In genomic region chr10:88932029-88932428, GRCh38 we compare ENCODE assay signal across 7 cellular contexts. TPM values are rescaled to one million over a fixed set of nuclear protein-coding genes. Genes with fewer than 3 reads are reported as not detected.
DNase-seq lines count a peak whose midpoint lies in the region; ATAC-seq and TF ChIP-seq lines count a peak whose summit lies in the region.
"Not testable (repeated sequence)": the region's sequence is repeated elsewhere in the genome, so short reads cannot be mapped to it uniquely, and the experiment has no call there.

No MANE protein-coding gene starts in this region.

- not testable (repeated sequence) for H2BK12ac ChIP-seq in neuronal stem cell (ENCODE audit: low read length)

- not testable (repeated sequence) for H3K9me3 Mint-ChIP-seq in activated naive CD8-positive, alpha-beta T cell treated with anti-CD3 and anti-CD28 coated beads, Interleukin-2, amount 50 U/mL, for 24 hours

- not testable (repeated sequence) for H3K9me2 ChIP-seq in GM23248 (ENCODE audit: insufficient read depth); Karpas-422 (replicated peaks; ENCODE audit: insufficient read depth, low read length)

- H3K27ac ChIP-seq in GM23248 = peak overlapping the region; percentile 25; the same call in 1 of the 2 replicates
- H3K27ac ChIP-seq in Karpas-422 (ENCODE audit: low read length) = peak overlapping the region; percentile 65
- H3K27ac ChIP-seq in coronary artery = peak overlapping the region; percentile 68 to 84
- H3K27ac ChIP-seq in heart right ventricle = peak overlapping the region in 7 of 10 donors; percentile 4 to 82 (median 45)
- H3K27ac ChIP-seq in neuronal stem cell (replicated peaks; ENCODE audit: low read length) = not testable (repeated sequence)
- H3K27ac ChIP-seq in stomach smooth muscle (ENCODE audit: low read length) = peak overlapping the region; percentile 74

- H3F3A ChIP-seq in GM23248 (ENCODE audit: insufficient read depth) = peaks cover 29% of the 10 kb centered on the region

- peak overlapping the region; percentile 6 for H3K27ac Mint-ChIP-seq in activated naive CD8-positive, alpha-beta T cell treated with anti-CD3 and anti-CD28 coated beads, Interleukin-2, amount 50 U/mL, for 24 hours

- not testable (repeated sequence) for H2BK120ac ChIP-seq in neuronal stem cell (ENCODE audit: low read depth, low read length)

- H2AK5ac ChIP-seq in neuronal stem cell (ENCODE audit: low read depth, low read length) = not testable (repeated sequence)

- H3K79me1 ChIP-seq in neuronal stem cell (ENCODE audit: low read depth, low read length) = not testable (repeated sequence)

- DNase-seq in GM23248; Karpas-422; activated naive CD8-positive, alpha-beta T cell treated with anti-CD3 and anti-CD28 coated beads, Interleukin-2, amount 50 U/mL, for 24 hours; coronary artery (ENCODE audit: low spot score); heart right ventricle; neuronal stem cell (ENCODE audit: low spot score): not testable (repeated sequence)

- H3K27me3 Mint-ChIP-seq in activated naive CD8-positive, alpha-beta T cell treated with anti-CD3 and anti-CD28 coated beads, Interleukin-2, amount 50 U/mL, for 24 hours = not testable (repeated sequence)

- not testable (repeated sequence) for H4K8ac ChIP-seq in neuronal stem cell (ENCODE audit: low read depth, low read length)

- H2AFZ ChIP-seq in GM23248; Karpas-422 (ENCODE audit: low read length): not testable (repeated sequence)
- H2AFZ ChIP-seq in neuronal stem cell (ENCODE audit: low read length) = peak overlapping the region; percentile 67

- not testable (repeated sequence) for H3K79me2 ChIP-seq in GM23248 (ENCODE audit: insufficient read depth); Karpas-422 (ENCODE audit: low read length)

- not testable (repeated sequence) for H4K91ac ChIP-seq in neuronal stem cell (ENCODE audit: low read depth, low read length, poor library complexity)

- H3K14ac ChIP-seq in neuronal stem cell (ENCODE audit: low read length) = not testable (repeated sequence)

- H3K4me3 ChIP-seq in GM23248; Karpas-422 (ENCODE audit: low read length); coronary artery; heart right ventricle; neuronal stem cell (ENCODE audit: low read length in 2 of 2); stomach smooth muscle (ENCODE audit: low read length in 2 of 2): not testable (repeated sequence)

- H3K9me3 ChIP-seq in GM23248 (ENCODE audit: low read depth); Karpas-422 (ENCODE audit: low read length); heart right ventricle; neuronal stem cell (replicated peaks in 1 of 2; ENCODE audit: control insufficient read depth in 2 of 2, insufficient read depth in 1 of 2, low read depth in 1 of 2, low read length in 2 of 2); stomach smooth muscle (ENCODE audit: control insufficient read depth in 2 of 2, low read length in 2 of 2): not testable (repeated sequence)

- not testable (repeated sequence) for H4K20me1 ChIP-seq in GM23248 (ENCODE audit: insufficient read depth); Karpas-422 (ENCODE audit: insufficient read depth, low read depth, low read length)

- peaks cover 16% of the 10 kb centered on the region for H3K4me1 Mint-ChIP-seq in activated naive CD8-positive, alpha-beta T cell treated with anti-CD3 and anti-CD28 coated beads, Interleukin-2, amount 50 U/mL, for 24 hours

- H2BK5ac ChIP-seq in neuronal stem cell (ENCODE audit: low read length) = not testable (repeated sequence)

- H2BK15ac ChIP-seq in neuronal stem cell (ENCODE audit: low read length) = not testable (repeated sequence)

- not testable (repeated sequence) for H3K36me3 ChIP-seq in GM23248 (ENCODE audit: low read depth); Karpas-422 (ENCODE audit: insufficient read depth, low read length); neuronal stem cell (replicated peaks in 1 of 2; ENCODE audit: control insufficient read depth in 2 of 2, insufficient read depth in 2 of 2, low read length in 2 of 2)
- H3K36me3 ChIP-seq in heart right ventricle (peaks cover 0 to 24% (median under 1%) of the 10 kb centered on the region in 9 donors), stomach smooth muscle (ENCODE audit: control insufficient read depth in 2 of 2, insufficient read depth in 2 of 2, low read length in 2 of 2) (peaks cover 21 to 27% of the 10 kb centered on the region in 2 donors)

- H3K9ac ChIP-seq in GM23248; Karpas-422 (ENCODE audit: low read length); neuronal stem cell (ENCODE audit: low read depth, low read length, poor library complexity); stomach smooth muscle (ENCODE audit: low read length in 2 of 2): not testable (repeated sequence)

- intact Hi-C loops in heart right ventricle (cut with DNase I) = loop anchor here in 8 of 10 donors (1.0 to 10.0 kb wide), 7 partner anchors 45 to 283 kb away; partner anchors contain the start of gene STAMBPL1 (in 2 of the 8)

- H3K4me1 ChIP-seq in GM23248 (ENCODE audit: insufficient read depth) (peaks cover 17% of the 10 kb centered on the region), Karpas-422 (ENCODE audit: low read length) (peaks cover 30% of the 10 kb centered on the region), heart right ventricle (peaks cover 5 to 48% (median 25%) of the 10 kb centered on the region in 9 donors), stomach smooth muscle (ENCODE audit: control insufficient read depth, insufficient read depth, low read length) (peaks cover 11% of the 10 kb centered on the region)
- H3K4me1 ChIP-seq in neuronal stem cell (ENCODE audit: control insufficient read depth in 2 of 2, insufficient read depth in 1 of 2, low read depth in 1 of 2, low read length in 2 of 2) = not testable (repeated sequence)

- not testable (repeated sequence) for H3K27me3 ChIP-seq in GM23248 (replicated peaks; ENCODE audit: insufficient read depth); Karpas-422 (ENCODE audit: low read length); heart right ventricle; neuronal stem cell (ENCODE audit: control insufficient read depth in 3 of 3, insufficient read depth in 3 of 3, low read depth in 1 of 3, low read length in 3 of 3); stomach smooth muscle (ENCODE audit: control insufficient read depth in 1 of 2, insufficient read depth in 2 of 2, low read length in 2 of 2)

- not testable (repeated sequence) for H3K4ac ChIP-seq in neuronal stem cell (ENCODE audit: low read length)

- in situ Hi-C loops in GM23248 (cut with MboI) = loop anchor here (10.0 to 25.0 kb wide), 2 partner anchors 245 to 283 kb away; no protein-coding TSS in a partner anchor

- WGBS in GM23248 (ENCODE audit: low coverage in 1 of 2, low lambda C conversion rate in 2 of 2, missing lambda C conversion rate in 2 of 2), 2 experiments = 97 to 98% methylated on average over 5 of the region's 5 CpGs
- 85 to 94% methylated on average over 5 of the region's 5 CpGs for WGBS in heart right ventricle, 2 donors
- WGBS in neuronal stem cell (ENCODE audit: extremely low coverage in 2 of 2, insufficient read length in 2 of 2, insufficient replicate concordance in 1 of 2), 2 donors = no CpG with 5 or more reads among the region's 5 CpGs

- H3K18ac ChIP-seq in neuronal stem cell (ENCODE audit: low read length) = not testable (repeated sequence)

- TF ChIP-seq CTCF in coronary artery (IDR thresholded peaks at IDR 0.05); heart right ventricle (IDR thresholded peaks at IDR 0.05): not testable (repeated sequence)

- H3K36me3 Mint-ChIP-seq in activated naive CD8-positive, alpha-beta T cell treated with anti-CD3 and anti-CD28 coated beads, Interleukin-2, amount 50 U/mL, for 24 hours (ENCODE audit: low read depth) = peaks cover 10% of the 10 kb centered on the region

- not testable (repeated sequence) for H3K23ac ChIP-seq in neuronal stem cell (ENCODE audit: low read depth, low read length, poor library complexity)

- H3K4me2 ChIP-seq in GM23248 (ENCODE audit: unreplicated experiment); neuronal stem cell (ENCODE audit: insufficient read depth, low read length, poor library complexity, severe bottlenecking): not testable (repeated sequence)
- H3K4me2 ChIP-seq in Karpas-422 (ENCODE audit: low read depth, low read length, poor library complexity, severe bottlenecking) = peak overlapping the region; percentile 35

- H3K4me3 Mint-ChIP-seq in activated naive CD8-positive, alpha-beta T cell treated with anti-CD3 and anti-CD28 coated beads, Interleukin-2, amount 50 U/mL, for 24 hours = not testable (repeated sequence)

- ATAC-seq in activated naive CD8-positive, alpha-beta T cell treated with anti-CD3 and anti-CD28 coated beads, Interleukin-2, amount 50 U/mL, for 24 hours; heart right ventricle: not testable (repeated sequence)

RNA-seq across cellular contexts. Expression of gene ACTA2, which starts 20.5 kb away (rescaled TPM):
- 161 and 164 TPM in 2 replicates for total RNA-seq in GM23248 (2014; rRNA removed; shearing (Covaris generic))
- polyA plus RNA-seq in GM23248 (2016; fragmentation: Nextera tagmentation; extraction: Ambion mirVana) (249 and 262 TPM in 2 replicates), heart right ventricle (100 to 1,000 TPM in 1 of 2 donors, 10 to 100 TPM in 1; 98.0 to 358 TPM)
- total RNA-seq in Karpas-422 (2014; rRNA removed; shearing (Covaris generic); ENCODE audit: low replicate concordance) = 0.61 and 1.3 TPM in 2 replicates
- 100 to 1,000 TPM in 2 of 10 donors, 10 to 100 TPM in 8; 59.4 to 123 (median 73.7) TPM for total RNA-seq in heart right ventricle
- 115 TPM for polyA plus RNA-seq in neuronal stem cell (2013, experiment 1 of 2)
- polyA plus RNA-seq in neuronal stem cell (2013, experiment 2 of 2) = 108 TPM

RNA-seq across cellular contexts. Expression of gene STAMBPL1, which starts 52.0 kb away (rescaled TPM):
- total RNA-seq in GM23248 (2014; rRNA removed; shearing (Covaris generic)) = 22.4 and 23.9 TPM in 2 replicates
- polyA plus RNA-seq in GM23248 (2016; fragmentation: Nextera tagmentation; extraction: Ambion mirVana) = 13.3 and 15.1 TPM in 2 replicates
- total RNA-seq in Karpas-422 (2014; rRNA removed; shearing (Covaris generic); ENCODE audit: low replicate concordance) = 38.5 and 44.8 TPM in 2 replicates
- 1 to 10 TPM; 1.9 to 3.3 (median 2.7) TPM for total RNA-seq in heart right ventricle
- polyA plus RNA-seq in heart right ventricle = 1 to 10 TPM in 1 of 2 donors, under 1 TPM in 1; 0.94 to 2.6 TPM
- polyA plus RNA-seq in neuronal stem cell (2013, experiment 1 of 2) = 0.82 TPM
- 0.61 TPM for polyA plus RNA-seq in neuronal stem cell (2013, experiment 2 of 2)

RNA-seq across cellular contexts. Expression of gene FAS, which starts 58.6 kb away (rescaled TPM):
- total RNA-seq in GM23248 (2014; rRNA removed; shearing (Covaris generic)) = 69.0 and 77.8 TPM in 2 replicates
- polyA plus RNA-seq in GM23248 (2016; fragmentation: Nextera tagmentation; extraction: Ambion mirVana) (54.5 and 55.4 TPM in 2 replicates), heart right ventricle (1 to 10 TPM; 3.5 to 4.6 TPM)
- total RNA-seq in Karpas-422 (2014; rRNA removed; shearing (Covaris generic); ENCODE audit: low replicate concordance) = 68.5 and 91.9 TPM in 2 replicates
- total RNA-seq in heart right ventricle = 10 to 100 TPM in 1 of 10 donors, 1 to 10 TPM in 9; 2.5 to 10.1 (median 3.7) TPM
- polyA plus RNA-seq in neuronal stem cell (2013, experiment 1 of 2) = 6.8 TPM
- 7.4 TPM for polyA plus RNA-seq in neuronal stem cell (2013, experiment 2 of 2)

Comparison
In these comparisons a context has a peak if more than half of its experiments do, and no peak if none do; other contexts are left out.
1. RNA of gene ACTA2, which starts 20.5 kb away (total RNA-seq): 161 to 164 TPM in GM23248 and 59.4 to 123 TPM in heart right ventricle; 0.61 to 1.3 TPM in Karpas-422; every median in the first group is over 10 times any median in the second.